ENCODE assay signal across 1 cellular context in the genomic region with DNA sequence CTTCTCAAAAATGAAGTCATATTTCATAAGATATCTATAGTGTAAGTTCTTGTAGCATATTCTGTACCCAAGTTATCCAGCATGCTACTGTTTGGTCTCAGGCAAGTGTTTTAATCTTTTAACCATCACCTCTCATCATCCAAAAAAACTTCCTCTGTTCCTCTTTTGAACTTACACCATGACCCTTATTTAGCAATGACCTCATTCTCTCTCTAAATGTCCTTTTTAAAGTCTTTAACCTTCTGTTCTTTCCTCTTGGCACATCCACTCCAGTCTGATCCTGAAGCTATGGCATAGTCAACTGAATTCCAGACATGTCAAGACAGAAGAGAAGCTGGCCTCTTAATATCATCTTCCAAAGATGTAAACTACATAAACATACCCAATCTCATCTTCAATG.
TF ChIP-seq lines count a peak whose summit lies in the region.

No MANE protein-coding gene starts in this region.

TF ChIP-seq in A549, 52 proteins besides CTCF, POLR2A, EP300 and RAD21 (continued from another document):
- TF ChIP-seq, protein P1, sequence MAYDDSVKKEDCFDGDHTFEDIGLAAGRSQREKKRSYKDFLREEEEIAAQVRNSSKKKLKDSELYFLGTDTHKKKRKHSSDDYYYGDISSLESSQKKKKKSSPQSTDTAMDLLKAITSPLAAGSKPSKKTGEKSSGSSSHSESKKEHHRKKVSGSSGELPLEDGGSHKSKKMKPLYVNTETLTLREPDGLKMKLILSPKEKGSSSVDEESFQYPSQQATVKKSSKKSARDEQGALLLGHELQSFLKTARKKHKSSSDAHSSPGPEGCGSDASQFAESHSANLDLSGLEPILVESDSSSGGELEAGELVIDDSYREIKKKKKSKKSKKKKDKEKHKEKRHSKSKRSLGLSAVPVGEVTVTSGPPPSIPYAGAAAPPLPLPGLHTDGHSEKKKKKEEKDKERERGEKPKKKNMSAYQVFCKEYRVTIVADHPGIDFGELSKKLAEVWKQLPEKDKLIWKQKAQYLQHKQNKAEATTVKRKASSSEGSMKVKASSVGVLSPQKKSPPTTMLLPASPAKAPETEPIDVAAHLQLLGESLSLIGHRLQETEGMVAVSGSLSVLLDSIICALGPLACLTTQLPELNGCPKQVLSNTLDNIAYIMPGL (CRISPR knock-in tag; IDR thresholded peaks at IDR 0.05; ENCODE audit: borderline replicate concordance), result no peak
- TF ChIP-seq, protein P2, sequence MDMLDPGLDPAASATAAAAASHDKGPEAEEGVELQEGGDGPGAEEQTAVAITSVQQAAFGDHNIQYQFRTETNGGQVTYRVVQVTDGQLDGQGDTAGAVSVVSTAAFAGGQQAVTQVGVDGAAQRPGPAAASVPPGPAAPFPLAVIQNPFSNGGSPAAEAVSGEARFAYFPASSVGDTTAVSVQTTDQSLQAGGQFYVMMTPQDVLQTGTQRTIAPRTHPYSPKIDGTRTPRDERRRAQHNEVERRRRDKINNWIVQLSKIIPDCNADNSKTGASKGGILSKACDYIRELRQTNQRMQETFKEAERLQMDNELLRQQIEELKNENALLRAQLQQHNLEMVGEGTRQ (IDR thresholded peaks at IDR 0.05), result no peak
- TF ChIP-seq ZC3H11A (IDR thresholded peaks at IDR 0.05), result no peak
- no peak for TF ChIP-seq CHD2 (IDR thresholded peaks at IDR 0.05; ENCODE audit: low read length, partially characterized antibody)
- TF ChIP-seq CBX8 (IDR thresholded peaks at IDR 0.05), result no peak
- TF ChIP-seq NR3C1 (IDR thresholded peaks at IDR 0.05), result no peak
- TF ChIP-seq ESRRA (IDR thresholded peaks at IDR 0.05; ENCODE audit: borderline replicate concordance, low read length), result no peak
- no peak for TF ChIP-seq SREBF2 (IDR thresholded peaks at IDR 0.05)
- no peak for TF ChIP-seq RFX5 (IDR thresholded peaks at IDR 0.05)
- TF ChIP-seq HDAC2 (IDR thresholded peaks at IDR 0.05), result no peak
- TF ChIP-seq KDM1A (IDR thresholded peaks at IDR 0.05; ENCODE audit: low read depth), result no peak
- TF ChIP-seq MYC (IDR thresholded peaks at IDR 0.05; ENCODE audit: borderline replicate concordance, low read length), result no peak
